ENCODE assay signal across 10 cellular contexts in the genomic region with DNA sequence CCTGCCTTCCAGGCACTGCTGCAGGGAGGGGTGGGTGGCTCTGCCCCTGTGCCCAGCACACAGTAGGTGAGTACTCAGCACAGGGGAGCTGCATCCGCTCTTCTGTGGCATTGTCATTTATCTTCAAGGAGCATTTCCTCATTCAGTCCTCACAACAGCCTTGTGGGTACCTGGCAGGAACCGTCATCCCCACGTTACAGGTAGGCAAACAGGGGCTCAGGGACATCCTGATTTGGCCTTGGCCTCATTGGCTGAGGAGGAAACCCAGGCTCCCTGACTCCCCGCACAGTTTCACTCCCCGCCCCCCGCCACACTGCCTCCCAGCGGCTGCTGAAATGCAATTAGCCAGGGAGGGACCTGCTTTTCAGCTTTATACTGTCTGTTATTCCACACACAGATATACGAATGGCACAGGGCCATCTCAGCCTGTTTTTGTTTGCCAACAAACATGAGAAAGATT. TPM values are rescaled to one million over a fixed set of nuclear protein-coding genes. Genes with fewer than 3 reads are reported as not detected.
DNase-seq lines count a peak whose midpoint lies in the region; ATAC-seq and TF ChIP-seq lines count a peak whose summit lies in the region.
"Had no signal": no experiment of that assay in that cellular context is flagged by ENCODE, and none has a peak within 500 bp of the region (broad histone marks: within the 10 kb centered on the region; RNA-seq: fewer than 3 reads in every experiment).

No MANE protein-coding gene starts in this region.

- no peak for TF ChIP-seq POLR2A in gastroesophageal sphincter (IDR thresholded peaks at IDR 0.05)

- no peaks in the 10 kb centered on the region for H3K27me3 ChIP-seq in WERI-Rb-1 (ENCODE audit: insufficient read depth, low read depth, severe bottlenecking)
- no peaks in the 10 kb centered on the region for H3K27me3 ChIP-seq in gastroesophageal sphincter
- H3K27me3 ChIP-seq: left lung, sigmoid colon had no signal

- no peak for TF ChIP-seq EP300 in gastroesophageal sphincter (IDR thresholded peaks at IDR 0.05)

- no peak for DNase-seq in GM12864 (ENCODE audit: low read depth)
- no peak for DNase-seq in WERI-Rb-1
- DNase-seq in islet precursor cell, result peak; percentile 61
- no peak for DNase-seq in NCI-H2171 (lab: John Stamatoyannopoulos, UW)
- DNase-seq in hippocampal formation (lab: John Stamatoyannopoulos, UW), result no peak
- DNase-seq: sigmoid colon had no signal

- H3K27ac ChIP-seq in 22Rv1 (no peak overlapping the region), WERI-Rb-1 (no peak overlapping the region), gastroesophageal sphincter (no peak overlapping the region)
- H3K27ac ChIP-seq: left lung, sigmoid colon had no signal

- no peaks in the 10 kb centered on the region for H3K36me3 ChIP-seq in WERI-Rb-1
- H3K36me3 ChIP-seq in gastroesophageal sphincter, result peaks cover 0 to 3% of the 10 kb centered on the region in 2 donors
- H3K36me3 ChIP-seq: left lung, sigmoid colon had no signal

- TF ChIP-seq CTCF in 22Rv1 (IDR thresholded peaks at IDR 0.05), result peak; percentile 71
- TF ChIP-seq CTCF in GM12864 (IDR thresholded peaks at IDR 0.05; ENCODE audit: low read depth, low read length, missing control alignments), result peak; percentile 23
- TF ChIP-seq CTCF in WERI-Rb-1 (IDR thresholded peaks at IDR 0.05; ENCODE audit: low read depth, low read length), result peak; percentile 25; the same call in 1 of the 2 replicates
- TF ChIP-seq CTCF in gastroesophageal sphincter (IDR thresholded peaks at IDR 0.05), result no peak

- peaks cover 0 to 10% (median 4%) of the 10 kb centered on the region in 3 donors for H3K4me1 ChIP-seq in gastroesophageal sphincter
- H3K4me1 ChIP-seq: sigmoid colon had no signal

- ATAC-seq in GM21390 (IDR thresholded peaks at IDR 0.05; ENCODE audit: unreplicated experiment) (no peak), gastroesophageal sphincter (no peak)
- ATAC-seq: left lung had no signal

- no peaks in the 10 kb centered on the region for H3K9me3 ChIP-seq in WERI-Rb-1 (ENCODE audit: severe bottlenecking)
- no peaks in the 10 kb centered on the region for H3K9me3 ChIP-seq in gastroesophageal sphincter
- H3K9me3 ChIP-seq: left lung, sigmoid colon had no signal

- H3K4me3 ChIP-seq in GM12864 (ENCODE audit: low read depth, low read length) (no peak overlapping the region), WERI-Rb-1 (ENCODE audit: low read depth, low read length) (no peak overlapping the region), gastroesophageal sphincter (no peak overlapping the region)
- H3K4me3 ChIP-seq: left lung, sigmoid colon had no signal

- WGBS in gastroesophageal sphincter (ENCODE audit: low coverage in 1 of 2), 2 donors, result 54 to 100% methylated on average over 2 of the region's 8 CpGs

RNA-seq across cellular contexts. Expression of gene PNPLA1, which starts 24.3 kb away (rescaled TPM):
- total RNA-seq in gastroesophageal sphincter, result not detected
- total RNA-seq: sigmoid colon had no signal

RNA-seq across cellular contexts. Expression of gene BRPF3, which starts 49.1 kb away (rescaled TPM):
- total RNA-seq in gastroesophageal sphincter, result 10 to 100 TPM; 19.0 to 36.7 (median 20.4) TPM

Comparison
In these comparisons a context has a peak if more than half of its experiments do, and no peak if none do; other contexts are left out.
1. CTCF ChIP-seq: peak in 22Rv1 (single experiment), GM12864 (single experiment) and WERI-Rb-1 (single experiment); none in gastroesophageal sphincter (0 of 4).